ENCODE assay signal across 8 cellular contexts in genomic region chr1:172002725-172003345, GRCh38.
DNase-seq lines count a peak whose midpoint lies in the region; ATAC-seq and TF ChIP-seq lines count a peak whose summit lies in the region.

No MANE protein-coding gene starts in this region.

- no peak overlapping the region for H3K9ac ChIP-seq in fibroblast of lung (ENCODE audit: insufficient read depth, low read length)

- no peak overlapping the region for H3K4me3 Mint-ChIP-seq in progenitor cell of endocrine pancreas (ENCODE audit: low read depth)

- H4K20me1 ChIP-seq in fibroblast of lung (ENCODE audit: control insufficient read depth, extremely low read depth, insufficient read depth, low read length) = no peaks in the 10 kb centered on the region

- H3K36me3 Mint-ChIP-seq in progenitor cell of endocrine pancreas (ENCODE audit: insufficient read depth) = no peaks in the 10 kb centered on the region

- no peak overlapping the region for H3K27ac Mint-ChIP-seq in progenitor cell of endocrine pancreas

- H3K4me1 ChIP-seq in heart right ventricle = peaks cover 0 to 10% (median 0%) of the 10 kb centered on the region in 9 donors
- no peaks in the 10 kb centered on the region for H3K4me1 ChIP-seq in right cardiac atrium (ENCODE audit: control insufficient read depth, insufficient read depth, low read length)
- peaks cover 2% of the 10 kb centered on the region for H3K4me1 ChIP-seq in fibroblast of lung (ENCODE audit: control insufficient read depth, extremely low read depth, insufficient read depth, low read length)

- H3K36me3 ChIP-seq in heart right ventricle = no peaks in the 10 kb centered on the region
- H3K36me3 ChIP-seq in fibroblast of lung (ENCODE audit: control insufficient read depth, insufficient read depth, low read length) = no peaks in the 10 kb centered on the region

- H3K4me2 ChIP-seq in fibroblast of lung (ENCODE audit: extremely low read depth, insufficient read depth, low read length) = no peak overlapping the region

- TF ChIP-seq CTCF in heart right ventricle (IDR thresholded peaks at IDR 0.05) (peak; percentile 25 to 81 (median 68)), fibroblast of lung (conservative IDR thresholded peaks at IDR 0.05 in 1 of 2, IDR thresholded peaks at IDR 0.05 in 1 of 2; ENCODE audit: low read depth in 1 of 2, low read length in 2 of 2) (peak; percentile 85 to 89), progenitor cell of endocrine pancreas (IDR thresholded peaks at IDR 0.05; ENCODE audit: unreplicated experiment) (peak; percentile 76)

- H3K27me3 Mint-ChIP-seq in progenitor cell of endocrine pancreas = no peaks in the 10 kb centered on the region

- DNase-seq in heart right ventricle (peak in 1 of 2 donors; percentile 9), right cardiac atrium (no peak), SKM-1 treated with dmso at 0.1 percent for 144 hours (lab: John Stamatoyannopoulos, UW; ENCODE audit: unreplicated experiment) (peak; percentile 60), fibroblast of lung (ENCODE audit: low read depth in 2 of 2) (peak; percentile 63 to 80), progenitor cell of endocrine pancreas (ENCODE audit: low spot score, unreplicated experiment) (no peak)

- no peaks in the 10 kb centered on the region for H3K27me3 ChIP-seq in heart right ventricle
- no peaks in the 10 kb centered on the region for H3K27me3 ChIP-seq in right cardiac atrium (ENCODE audit: control insufficient read depth, insufficient read depth)
- no peaks in the 10 kb centered on the region for H3K27me3 ChIP-seq in fibroblast of lung (ENCODE audit: control insufficient read depth, insufficient read depth, low read length)

- H3K4me3 ChIP-seq in heart right ventricle (no peak overlapping the region), right cardiac atrium (ENCODE audit: low read length) (no peak overlapping the region), fibroblast of lung (replicated peaks in 1 of 4; ENCODE audit: control extremely low read depth in 1 of 4, insufficient read depth in 1 of 4, low read depth in 3 of 4, low read length in 4 of 4) (no peak overlapping the region)

- H3K79me2 ChIP-seq in fibroblast of lung (ENCODE audit: control insufficient read depth, insufficient read depth, low read length) = no peaks in the 10 kb centered on the region

- peak; percentile 85 for TF ChIP-seq RAD21 in Ishikawa (IDR thresholded peaks at IDR 0.05; ENCODE audit: low read depth)

- whole genome bisulfite sequencing in heart right ventricle, 2 donors = 12 to 13% methylated on average over 3 of the region's 3 CpGs
- WGBS in right cardiac atrium = 8% methylated on average over 3 of the region's 3 CpGs

- H3K9me3 ChIP-seq in heart right ventricle (no peaks in the 10 kb centered on the region), right cardiac atrium (ENCODE audit: control insufficient read depth, low read length) (no peaks in the 10 kb centered on the region), fibroblast of lung (ENCODE audit: control insufficient read depth, insufficient read depth, low read depth, low read length) (no peaks in the 10 kb centered on the region)

- ATAC-seq in heart right ventricle (no peak), right cardiac atrium (no peak), GM18502 (IDR thresholded peaks at IDR 0.05; ENCODE audit: poor library complexity, unreplicated experiment) (no peak), GM21360 (IDR thresholded peaks at IDR 0.05; ENCODE audit: unreplicated experiment) (no peak)

- no peaks in the 10 kb centered on the region for H3K9me3 Mint-ChIP-seq in progenitor cell of endocrine pancreas (ENCODE audit: low read depth)

- intact Hi-C loops in heart right ventricle (cut with DNase I) = loop anchor here in 7 of 10 donors (2.0 to 10.0 kb wide), 6 partner anchors 399 to 444 kb away; partner anchors contain the start of gene PIGC (in 3 of the 7)
- intact Hi-C loops in right cardiac atrium (cut with DNase I) = loop anchor here in 2 of 4 donors (10.0 kb wide), 2 partner anchors 392 to 422 kb away; partner anchors contain the start of gene C1orf105 (in 1 of the 2)

- H3K27ac ChIP-seq in heart right ventricle = no peak overlapping the region
- H3K27ac ChIP-seq in right cardiac atrium (ENCODE audit: low read length) = no peak overlapping the region
- no peak overlapping the region for H3K27ac ChIP-seq in fibroblast of lung (ENCODE audit: insufficient read depth, low read length)

- peaks cover 9% of the 10 kb centered on the region for H3K4me1 Mint-ChIP-seq in progenitor cell of endocrine pancreas (ENCODE audit: low read depth)

- no peak for TF ChIP-seq EP300 in Ishikawa (IDR thresholded peaks at IDR 0.05; ENCODE audit: borderline replicate concordance)

- no peak overlapping the region for H2AFZ ChIP-seq in fibroblast of lung (ENCODE audit: low read length)

TF ChIP-seq in Ishikawa, 13 proteins besides CTCF, POLR2A, EP300 and RAD21:
- TF ChIP-seq YY1 (IDR thresholded peaks at IDR 0.05; ENCODE audit: low read depth) (no peak), NFIC (IDR thresholded peaks at IDR 0.05) (no peak), FOXM1 (IDR thresholded peaks at IDR 0.05; ENCODE audit: borderline replicate concordance, low read depth) (no peak), TCF12 (IDR thresholded peaks at IDR 0.05; ENCODE audit: low read depth) (no peak), TEAD4 (IDR thresholded peaks at IDR 0.05) (no peak), TAF1 (IDR thresholded peaks at IDR 0.05; ENCODE audit: low read depth) (no peak)
- TF ChIP-seq, protein P1, sequence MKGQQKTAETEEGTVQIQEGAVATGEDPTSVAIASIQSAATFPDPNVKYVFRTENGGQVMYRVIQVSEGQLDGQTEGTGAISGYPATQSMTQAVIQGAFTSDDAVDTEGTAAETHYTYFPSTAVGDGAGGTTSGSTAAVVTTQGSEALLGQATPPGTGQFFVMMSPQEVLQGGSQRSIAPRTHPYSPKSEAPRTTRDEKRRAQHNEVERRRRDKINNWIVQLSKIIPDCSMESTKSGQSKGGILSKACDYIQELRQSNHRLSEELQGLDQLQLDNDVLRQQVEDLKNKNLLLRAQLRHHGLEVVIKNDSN (IDR thresholded peaks at IDR 0.05) = no peak

Comparison
In these comparisons a context has a peak if more than half of its experiments do, and no peak if none do; other contexts are left out.
1. DNase-seq: peak in SKM-1 treated with dmso at 0.1 percent for 144 hours (single experiment) and fibroblast of lung (2 of 2); none in right cardiac atrium (0 of 3) and progenitor cell of endocrine pancreas (single experiment).
2. Peak in every context shown above with its lines, with median percentiles within 50 percentile points of each other: CTCF ChIP-seq.